Comparison of ENCODE assay signal across 8 cellular contexts in genomic region chr3:11059090-11059798, GRCh38.
DNase-seq lines count a peak whose midpoint lies in the region; ATAC-seq and TF ChIP-seq lines count a peak whose summit lies in the region.

No MANE protein-coding gene starts in this region.

- POLR2A ChIA-PET in PC-3 (lab: Charles Lee; ENCODE audit: unreplicated experiment), result no interaction called here

- ATAC-seq in PC-3, result peak; percentile 67
- no peak for ATAC-seq in GM18873 (IDR thresholded peaks at IDR 0.05; ENCODE audit: low FRiP score, unreplicated experiment)
- ATAC-seq in HG03196 (IDR thresholded peaks at IDR 0.05; ENCODE audit: unreplicated experiment), result no peak

- H3K4me2 ChIP-seq in PC-3 (ENCODE audit: low read length), result peak overlapping the region; percentile 20; the same call in 1 of the 2 replicates

- no peak overlapping the region for H2AFZ ChIP-seq in PC-3 (ENCODE audit: low read length)

- intact Hi-C loops in PC-3 (cut with micrococcal nuclease), result loop anchor here (1.0 kb wide), 2 partner anchors 108 to 301 kb away; no protein-coding TSS in a partner anchor

- no peak overlapping the region for H3K4me3 ChIP-seq in PC-3 (ENCODE audit: low read length)

- H3K9ac ChIP-seq in PC-3 (ENCODE audit: low read length), result no peak overlapping the region

- H3K36me3 ChIP-seq in PC-3 (ENCODE audit: low read depth, low read length), result no peaks in the 10 kb centered on the region

- no peaks in the 10 kb centered on the region for H4K20me1 ChIP-seq in PC-3 (ENCODE audit: low read length)

- H3K27ac ChIP-seq in PC-3 (ENCODE audit: low read length), result no peak overlapping the region

- peak; percentile 94 for TF ChIP-seq CTCF in PC-3 (conservative IDR thresholded peaks at IDR 0.05; ENCODE audit: low read depth, low read length)

- no peaks in the 10 kb centered on the region for H3F3A ChIP-seq in PC-3 (ENCODE audit: low read length, unreplicated experiment)

- DNase-seq in DMS 273 (lab: John Stamatoyannopoulos, UW; ENCODE audit: unreplicated experiment) (peak; percentile 83), HK-2 (ENCODE audit: unreplicated experiment) (peak; percentile 57), PC-3 (peak; percentile 88), astrocyte of the hippocampus (ENCODE audit: low read depth, low spot score) (peak; percentile 85), iPS DF 19.7 (ENCODE audit: low read depth, low spot score) (peak; percentile 23)
- peak; percentile 7 to 48 (median 16) for DNase-seq in stimulated activated CD4-positive, alpha-beta T cell treated with anti-CD3 and anti-CD28 coated beads, Interleukin-12 subunit alpha, Interleukin-12 subunit beta, amount 100 ng/mL, for 48 hours (ENCODE audit: low read depth in 2 of 3, low spot score in 1 of 3)

- H3K4me1 ChIP-seq in PC-3 (ENCODE audit: insufficient read depth, low read length), result no peaks in the 10 kb centered on the region

- BruUV-seq in PC-3 (replicated peaks; lab: Mats Ljungman, UMichigan), result no TSS peak

- H3K27me3 ChIP-seq in PC-3 (ENCODE audit: low read length), result no peaks in the 10 kb centered on the region

- no peaks in the 10 kb centered on the region for H3K9me2 ChIP-seq in PC-3 (replicated peaks; ENCODE audit: low read length)

- no peaks in the 10 kb centered on the region for H3K9me3 ChIP-seq in PC-3 (ENCODE audit: low read length)

- H3K79me2 ChIP-seq in PC-3 (ENCODE audit: low read length), result no peaks in the 10 kb centered on the region

- CTCF ChIA-PET in PC-3 (lab: Charles Lee), result interaction anchor here (0.7 to 1.1 kb wide), 4 partner anchors 37 to 147 kb away, joined by 3 to 5 read pairs (median 4); no protein-coding TSS in a partner anchor

Comparison
In these comparisons a context has a peak if more than half of its experiments do, and no peak if none do; other contexts are left out.
1. DNase-seq: peak in every context shown above with its lines; median percentile 88 in PC-3; 85 in astrocyte of the hippocampus; 83 in DMS 273; 57 in HK-2; 23 in iPS DF 19.7; 16 in stimulated activated CD4-positive, alpha-beta T cell treated with anti-CD3 and anti-CD28 coated beads, Interleukin-12 subunit alpha, Interleukin-12 subunit beta, amount 100 ng/mL, for 48 hours.